14 cellular contexts compared by ENCODE assay signal in genomic region chr3:111936967-111937366, GRCh38. TPM values are rescaled to one million over a fixed set of nuclear protein-coding genes. Genes with fewer than 3 reads are reported as not detected.
DNase-seq lines count a peak whose midpoint lies in the region; ATAC-seq and TF ChIP-seq lines count a peak whose summit lies in the region.
"Had no signal": no experiment of that assay in that cellular context is flagged by ENCODE, and none has a peak within 500 bp of the region (broad histone marks: within the 10 kb centered on the region; RNA-seq: fewer than 3 reads in every experiment).

No MANE protein-coding gene starts in this region.

- POLR2A ChIA-PET in naive thymus-derived CD8-positive, alpha-beta T cell (lab: Charles Lee): no interaction called here

- H3K36me3 Mint-ChIP-seq in chondrocyte (ENCODE audit: low read depth): peaks cover 39% of the 10 kb centered on the region
- H3K36me3 Mint-ChIP-seq in naive thymus-derived CD8-positive, alpha-beta T cell: peaks cover 0 to 4% (median 4%) of the 10 kb centered on the region in 3 donors
- H3K36me3 Mint-ChIP-seq: naive thymus-derived CD4-positive, alpha-beta T cell had no signal

- no peaks in the 10 kb centered on the region for H3K27me3 Mint-ChIP-seq in chondrocyte (ENCODE audit: low read depth)
- no peaks in the 10 kb centered on the region for H3K27me3 Mint-ChIP-seq in naive thymus-derived CD8-positive, alpha-beta T cell

- H3K9me3 Mint-ChIP-seq in chondrocyte (ENCODE audit: low read depth): no peaks in the 10 kb centered on the region
- no peaks in the 10 kb centered on the region for H3K9me3 Mint-ChIP-seq in naive thymus-derived CD8-positive, alpha-beta T cell
- H3K9me3 Mint-ChIP-seq: activated T-helper 2 cell treated with anti-CD3 and anti-CD28 coated beads, Interferon-gamma antibody, Interleukin-2, Interleukin-4, amounts not matched to agents 10 μg/mL and 5 μg/mL and 100 μg/mL, durations not matched to agents 14 hours and 24 hours and 36 hours; naive thymus-derived CD4-positive, alpha-beta T cell had no signal

- peak overlapping the region; percentile 19 for H3K4me3 Mint-ChIP-seq in chondrocyte (ENCODE audit: unreplicated experiment)
- H3K4me3 Mint-ChIP-seq in naive thymus-derived CD8-positive, alpha-beta T cell: no peak overlapping the region
- H3K4me3 Mint-ChIP-seq: activated CD8-positive, alpha-beta T cell treated with anti-CD3 and anti-CD28 coated beads, Interleukin-2, amount 10 ng/mL, durations not matched to agents 7 days and 5 days; naive thymus-derived CD4-positive, alpha-beta T cell had no signal

- peaks cover 51% of the 10 kb centered on the region for H3K4me1 Mint-ChIP-seq in chondrocyte (ENCODE audit: low read depth)
- H3K4me1 Mint-ChIP-seq in naive thymus-derived CD8-positive, alpha-beta T cell: no peaks in the 10 kb centered on the region
- H3K4me1 Mint-ChIP-seq: naive thymus-derived CD4-positive, alpha-beta T cell had no signal

- DNase-seq in COLO829 (ENCODE audit: low spot score) (peak; percentile 34), RKO (ENCODE audit: low spot score) (peak; percentile 18), chondrocyte (ENCODE audit: low spot score) (no peak), kidney tubule cell (ENCODE audit: low spot score) (peak; percentile 52), SKM-1 treated with dmso at 0.1 percent for 144 hours (lab: John Stamatoyannopoulos, UW; ENCODE audit: unreplicated experiment) (no peak), omental fat pad (ENCODE audit: low spot score) (no peak), sciatic nerve (ENCODE audit: low spot score) (no peak)
- DNase-seq in naive thymus-derived CD8-positive, alpha-beta T cell: no peak
- DNase-seq: activated CD8-positive, alpha-beta T cell treated with anti-CD3 and anti-CD28 coated beads, Interleukin-2, amount 10 ng/mL, durations not matched to agents 7 days and 5 days; esophagus squamous epithelium; naive thymus-derived CD4-positive, alpha-beta T cell; NCI-H1930; stomach had no signal

- intact Hi-C loops in sciatic nerve (cut with DNase I): no loop called here

- H3K27ac Mint-ChIP-seq in chondrocyte (ENCODE audit: unreplicated experiment): peak overlapping the region; percentile 78
- no peak overlapping the region for H3K27ac Mint-ChIP-seq in naive thymus-derived CD8-positive, alpha-beta T cell
- H3K27ac Mint-ChIP-seq: activated CD8-positive, alpha-beta T cell treated with anti-CD3 and anti-CD28 coated beads, Interleukin-2, amount 10 ng/mL, durations not matched to agents 7 days and 5 days; activated T-helper 2 cell treated with anti-CD3 and anti-CD28 coated beads, Interferon-gamma antibody, Interleukin-2, Interleukin-4, amounts not matched to agents 10 μg/mL and 5 μg/mL and 100 μg/mL, durations not matched to agents 14 hours and 24 hours and 36 hours; naive thymus-derived CD4-positive, alpha-beta T cell had no signal

- TF ChIP-seq CTCF in chondrocyte (IDR thresholded peaks at IDR 0.05) (no peak), omental fat pad (IDR thresholded peaks at IDR 0.05) (no peak)

- no peak for ATAC-seq in naive thymus-derived CD8-positive, alpha-beta T cell
- ATAC-seq in omental fat pad (ENCODE audit: low FRiP score): no peak
- no peak for ATAC-seq in sciatic nerve
- ATAC-seq: activated CD8-positive, alpha-beta T cell treated with anti-CD3 and anti-CD28 coated beads, Interleukin-2, amount 10 ng/mL, durations not matched to agents 7 days and 5 days; naive thymus-derived CD4-positive, alpha-beta T cell had no signal

RNA-seq across cellular contexts. Expression of gene ABHD10, which starts 41.9 kb away (rescaled TPM):
- total RNA-seq in chondrocyte (26.3 to 35.5 TPM (median 26.5 TPM) in 3 replicates), omental fat pad (10 to 100 TPM in 3 of 4 donors, 1 to 10 TPM in 1; 9.5 to 27.4 (median 17.3) TPM), sciatic nerve (27.3 TPM)
- 10 to 100 TPM; 33.0 to 40.0 TPM for total RNA-seq in naive thymus-derived CD8-positive, alpha-beta T cell
- 10 to 100 TPM; 31.3 to 40.9 (median 39.2) TPM for polyA plus RNA-seq in naive thymus-derived CD8-positive, alpha-beta T cell

Comparison
In these comparisons a context has a peak if more than half of its experiments do, and no peak if none do; other contexts are left out.
1. DNase-seq: peak in COLO829 (single experiment), RKO (single experiment) and kidney tubule cell (single experiment); none in chondrocyte (single experiment), SKM-1 treated with dmso at 0.1 percent for 144 hours (single experiment), naive thymus-derived CD8-positive, alpha-beta T cell (0 of 10), omental fat pad (single experiment) and sciatic nerve (single experiment).